27 cellular contexts compared by ENCODE assay signal in genomic region chr13:93455881-93456280, GRCh38.
"Had no signal": no experiment of that assay in that cellular context is flagged by ENCODE, and none has a peak within 500 bp of the region (broad histone marks: within the 10 kb centered on the region; RNA-seq: fewer than 3 reads in every experiment).

No MANE protein-coding gene starts in this region.

- H3K27me3 ChIP-seq: brain microvascular endothelial cell, dorsolateral prefrontal cortex, esophagus muscularis mucosa, foreskin keratinocyte, gastrocnemius medialis, heart right ventricle had no signal

- H3K4me3 Mint-ChIP-seq: activated CD4-positive, alpha-beta memory T cell treated with anti-CD3 and anti-CD28 coated beads, Interleukin-2, amount 10 ng/mL, durations not matched to agents 7 days and 5 days; activated CD4-positive, alpha-beta T cell treated with anti-CD3 and anti-CD28 coated beads for 36 hours; activated CD4-positive, alpha-beta T cell treated with anti-CD3 and anti-CD28 coated beads, Interleukin-2, amount 10 ng/mL, durations not matched to agents 24 days and 14 days; activated naive CD8-positive, alpha-beta T cell; activated T-cell treated with anti-CD3 and anti-CD28 coated beads, Interleukin-2, amount 50 U/mL, for 24 hours; activated T-cell treated with anti-CD3 and anti-CD28 coated beads, Interleukin-2, amount 50 U/mL, for 72 hours; central memory CD8-positive, alpha-beta T cell; dendritic cell treated with granulocyte-macrophage colony-stimulating factor and Interleukin-4, amounts not matched to agents 40 ng/mL and 50 ng/mL, for 4 days had no signal

- H3K9me3 Mint-ChIP-seq: activated CD4-positive, alpha-beta memory T cell treated with anti-CD3 and anti-CD28 coated beads, Interleukin-2, amount 10 ng/mL, durations not matched to agents 7 days and 5 days; activated CD4-positive, alpha-beta T cell treated with anti-CD3 and anti-CD28 coated beads, Interleukin-2, amount 10 ng/mL, durations not matched to agents 24 days and 14 days; activated T-cell treated with anti-CD3 and anti-CD28 coated beads, Interleukin-2, amount 50 U/mL, for 24 hours; activated T-cell treated with anti-CD3 and anti-CD28 coated beads, Interleukin-2, amount 50 U/mL, for 72 hours; central memory CD8-positive, alpha-beta T cell had no signal

- H3K27me3 Mint-ChIP-seq: activated CD4-positive, alpha-beta memory T cell treated with anti-CD3 and anti-CD28 coated beads, Interleukin-2, amount 10 ng/mL, durations not matched to agents 7 days and 5 days; activated CD4-positive, alpha-beta T cell treated with anti-CD3 and anti-CD28 coated beads for 36 hours; activated CD4-positive, alpha-beta T cell treated with anti-CD3 and anti-CD28 coated beads, Interleukin-2, amount 10 ng/mL, durations not matched to agents 24 days and 14 days; activated naive CD8-positive, alpha-beta T cell; activated T-cell treated with anti-CD3 and anti-CD28 coated beads, Interleukin-2, amount 50 U/mL, for 24 hours; central memory CD8-positive, alpha-beta T cell had no signal

- H3K4me3 ChIP-seq: coronary artery, dorsolateral prefrontal cortex, esophagus muscularis mucosa, gastrocnemius medialis had no signal

- ATAC-seq: activated CD4-positive, alpha-beta T cell treated with anti-CD3 and anti-CD28 coated beads for 36 hours; activated T-cell treated with anti-CD3 and anti-CD28 coated beads, Interleukin-2, amount 50 U/mL, for 72 hours; foreskin keratinocyte; gastrocnemius medialis; heart right ventricle had no signal

- H3K27ac Mint-ChIP-seq: activated CD4-positive, alpha-beta memory T cell treated with anti-CD3 and anti-CD28 coated beads, Interleukin-2, amount 10 ng/mL, durations not matched to agents 7 days and 5 days; activated CD4-positive, alpha-beta T cell treated with anti-CD3 and anti-CD28 coated beads for 36 hours; activated CD4-positive, alpha-beta T cell treated with anti-CD3 and anti-CD28 coated beads, Interleukin-2, amount 10 ng/mL, durations not matched to agents 24 days and 14 days; activated naive CD8-positive, alpha-beta T cell; activated T-cell treated with anti-CD3 and anti-CD28 coated beads, Interleukin-2, amount 50 U/mL, for 24 hours; activated T-cell treated with anti-CD3 and anti-CD28 coated beads, Interleukin-2, amount 50 U/mL, for 72 hours; dendritic cell treated with granulocyte-macrophage colony-stimulating factor and Interleukin-4, amounts not matched to agents 40 ng/mL and 50 ng/mL, for 4 days had no signal

- H3K9me3 ChIP-seq: esophagus muscularis mucosa, gastrocnemius medialis, heart right ventricle had no signal

- H3K27ac ChIP-seq: brain microvascular endothelial cell, coronary artery, dorsolateral prefrontal cortex, esophagus muscularis mucosa, foreskin keratinocyte, gastrocnemius medialis, heart right ventricle had no signal

- H3K36me3 Mint-ChIP-seq: activated naive CD8-positive, alpha-beta T cell had no signal

- H3K36me3 ChIP-seq: brain microvascular endothelial cell, esophagus muscularis mucosa, gastrocnemius medialis, heart right ventricle had no signal

- DNase-seq: activated CD4-positive, alpha-beta memory T cell treated with anti-CD3 and anti-CD28 coated beads, Interleukin-2, amount 10 ng/mL, durations not matched to agents 7 days and 5 days; activated CD4-positive, alpha-beta T cell treated with anti-CD3 and anti-CD28 coated beads for 36 hours; activated CD4-positive, alpha-beta T cell treated with anti-CD3 and anti-CD28 coated beads, Interleukin-2, amount 10 ng/mL, durations not matched to agents 24 days and 14 days; activated CD4-positive, CD25-positive, alpha-beta regulatory T cell; activated CD4-positive, CD25-positive, alpha-beta regulatory T cell treated with anti-CD3 and anti-CD28 coated beads, Interleukin-2, amount 50 U/mL, for 72 hours; activated CD8-positive, alpha-beta memory T cell treated with anti-CD3 and anti-CD28 coated beads, Interleukin-2, amount 50 U/mL, for 48 hours; activated gamma-delta T cell; activated naive CD4-positive, alpha-beta T cell; activated naive CD4-positive, alpha-beta T cell treated with anti-CD3 and anti-CD28 coated beads, Interleukin-2, amount 50 U/mL, for 16 hours; activated T-cell treated with anti-CD3 and anti-CD28 coated beads for 4 hours; activated T-cell treated with anti-CD3 and anti-CD28 coated beads, Interleukin-2, amount 50 U/mL, for 24 hours; activated T-cell treated with anti-CD3 and anti-CD28 coated beads, Interleukin-2, amount 50 U/mL, for 72 hours; amniotic stem cell; anterior cingulate cortex; brain microvascular endothelial cell; dorsolateral prefrontal cortex; effector memory CD4-positive, alpha-beta T cell; erythroblast; foreskin keratinocyte; gastrocnemius medialis; heart right ventricle; T-helper 2 cell had no signal

- H3K4me1 ChIP-seq: esophagus muscularis mucosa, foreskin keratinocyte, gastrocnemius medialis, heart right ventricle had no signal

- H3K4me1 Mint-ChIP-seq: activated CD4-positive, alpha-beta memory T cell treated with anti-CD3 and anti-CD28 coated beads, Interleukin-2, amount 10 ng/mL, durations not matched to agents 7 days and 5 days; activated CD4-positive, alpha-beta T cell treated with anti-CD3 and anti-CD28 coated beads for 36 hours; activated CD4-positive, alpha-beta T cell treated with anti-CD3 and anti-CD28 coated beads, Interleukin-2, amount 10 ng/mL, durations not matched to agents 24 days and 14 days; central memory CD8-positive, alpha-beta T cell had no signal
